Comparison of ENCODE assay signal across 8 cellular contexts in the genomic region with DNA sequence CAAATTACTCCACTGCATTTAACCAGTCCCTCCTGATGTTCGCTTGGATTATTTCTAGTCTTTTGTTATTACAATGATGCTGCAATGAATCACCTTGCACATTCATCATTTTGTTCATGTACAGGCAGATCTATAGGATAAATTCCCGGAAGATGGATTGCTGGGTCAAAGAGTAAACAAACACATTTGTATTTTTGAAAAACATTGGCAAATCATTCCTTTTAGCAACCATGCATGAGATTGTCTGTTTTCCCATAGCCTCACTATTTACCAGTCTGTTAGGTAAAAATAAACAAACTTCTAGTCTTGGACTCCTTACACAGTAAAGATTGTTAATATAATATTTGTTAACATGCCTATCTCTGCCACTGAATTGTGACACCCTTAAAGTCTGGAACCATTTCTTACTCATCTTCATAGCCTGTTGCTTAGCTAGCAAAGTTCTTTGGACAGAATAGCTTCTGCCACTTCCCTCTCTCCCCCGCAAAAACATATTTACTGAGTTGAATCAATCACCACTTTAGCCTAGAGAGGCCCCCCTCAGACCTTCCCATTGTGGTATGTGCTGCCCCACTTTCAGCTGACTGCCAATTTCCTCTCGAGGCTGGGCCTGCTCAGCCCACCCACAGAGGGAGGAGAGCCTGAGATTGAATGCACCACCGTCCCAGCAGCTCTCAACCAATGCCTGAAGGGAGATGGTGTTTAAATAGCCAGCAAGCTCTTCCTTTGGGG.
A peak's percentile ranks its signal among the peaks of the same experiment; 100 is the strongest.
DNase-seq lines count a peak whose midpoint lies in the region; ATAC-seq, FAIRE-seq and TF ChIP-seq lines count a peak whose summit lies in the region.

No MANE protein-coding gene starts in this region.

- H3K27ac ChIP-seq in endothelial cell of umbilical vein (ENCODE audit: insufficient read depth, low read depth, low read length) (peak overlapping the region; percentile 68), dorsolateral prefrontal cortex (no peak overlapping the region)

- H3K4me2 ChIP-seq in endothelial cell of umbilical vein (ENCODE audit: insufficient read depth, low read length): peak overlapping the region; percentile 55

- H3K27me3 ChIP-seq in endothelial cell of umbilical vein (ENCODE audit: control insufficient read depth in 2 of 2, insufficient read depth in 2 of 2, low read length in 2 of 2) (no peaks in the 10 kb centered on the region), dorsolateral prefrontal cortex (peaks cover 0 to 33% (median 5%) of the 10 kb centered on the region in 45 donors)

- peak overlapping the region; percentile 63 for H3K9ac ChIP-seq in endothelial cell of umbilical vein (replicated peaks; ENCODE audit: extremely low read depth, insufficient read depth, low read length)

- in situ Hi-C loops in GM13977 (cut with MboI; ENCODE audit: low pct_unique_long_range_greater_than_20kb, low sequenced_read_pairs, unreplicated experiment): no loop called here

- no peaks in the 10 kb centered on the region for H3K9me1 ChIP-seq in endothelial cell of umbilical vein (replicated peaks; ENCODE audit: control insufficient read depth, extremely low read depth, insufficient read depth, low read length)

- POLR2A ChIA-PET in endothelial cell of umbilical vein (lab: Charles Lee): interaction anchor here (0.9 kb wide), 1 partner anchor 450 kb away, joined by 3 read pairs; no protein-coding TSS in a partner anchor

- TSS peak; percentile 30 for BruUV-seq in endothelial cell of umbilical vein (replicated peaks; lab: Mats Ljungman, UMichigan)

- CTCF ChIA-PET in endothelial cell of umbilical vein (lab: Charles Lee): interaction anchor here (1.4 to 1.9 kb wide), 3 partner anchors 10 to 481 kb away, joined by 4 to 5 read pairs (median 4); no protein-coding TSS in a partner anchor

- dilution Hi-C loops in endothelial cell of umbilical vein (cut with MboI; ENCODE audit: extremely low pct_ligation_motif_present, low sequenced_read_pairs): no loop called here

- no peaks in the 10 kb centered on the region for H4K20me1 ChIP-seq in endothelial cell of umbilical vein (replicated peaks; ENCODE audit: control insufficient read depth, extremely low read depth, insufficient read depth, low read length)

- H3K79me2 ChIP-seq in endothelial cell of umbilical vein (ENCODE audit: control insufficient read depth, insufficient read depth, low read length): no peaks in the 10 kb centered on the region

- DNase-seq in GM13977 (ENCODE audit: low spot score) (peak; percentile 18), NCI-H345 (lab: John Stamatoyannopoulos, UW) (peak; percentile 75), endothelial cell of umbilical vein (ENCODE audit: low read depth, low spot score) (peak; percentile 76), skeletal muscle cell (ENCODE audit: low read depth) (peak; percentile 85), dorsolateral prefrontal cortex (no peak)

- ATAC-seq in HG03442 (IDR thresholded peaks at IDR 0.05; ENCODE audit: unreplicated experiment) (no peak), HG02884 (IDR thresholded peaks at IDR 0.05; ENCODE audit: unreplicated experiment) (no peak), GM19035 (IDR thresholded peaks at IDR 0.05; ENCODE audit: unreplicated experiment) (no peak)

- no peaks in the 10 kb centered on the region for H3K36me3 ChIP-seq in endothelial cell of umbilical vein (ENCODE audit: control insufficient read depth in 2 of 2, extremely low read depth in 1 of 2, insufficient read depth in 2 of 2, low read length in 2 of 2)

- H3K9me3 ChIP-seq in endothelial cell of umbilical vein (replicated peaks; ENCODE audit: control insufficient read depth, insufficient read depth, low read length): no peaks in the 10 kb centered on the region

- FAIRE-seq in endothelial cell of umbilical vein (lab: Jason Lieb, UNC): peak; percentile 88

- no peak overlapping the region for H3K4me3 ChIP-seq in endothelial cell of umbilical vein (replicated peaks in 1 of 3; ENCODE audit: insufficient read depth in 1 of 3, low read depth in 1 of 3, low read length in 3 of 3)
- no peak overlapping the region for H3K4me3 ChIP-seq in skeletal muscle cell (ENCODE audit: low read depth, low read length)
- H3K4me3 ChIP-seq in dorsolateral prefrontal cortex: no peak overlapping the region

- H2AFZ ChIP-seq in endothelial cell of umbilical vein (ENCODE audit: low read depth, low read length): peak overlapping the region; percentile 5

- intact Hi-C loops in endothelial cell of umbilical vein (cut with micrococcal nuclease): loop anchor here (1.0 to 5.0 kb wide), 3 partner anchors 29 to 450 kb away; no protein-coding TSS in a partner anchor
- intact Hi-C loops in dorsolateral prefrontal cortex (cut with DNase I): no loop called here

- H3K4me1 ChIP-seq in endothelial cell of umbilical vein (ENCODE audit: control insufficient read depth, extremely low read depth, insufficient read depth, low read length): peaks cover 30% of the 10 kb centered on the region

- TF ChIP-seq POLR2A in endothelial cell of umbilical vein (IDR thresholded peaks at IDR 0.05; ENCODE audit: low read depth, low read length): no peak

- TF ChIP-seq CTCF in GM13977 (IDR thresholded peaks at IDR 0.05; ENCODE audit: extremely low read depth, insufficient read depth, missing control alignments) (peak; percentile 12), endothelial cell of umbilical vein (IDR thresholded peaks at IDR 0.05; ENCODE audit: extremely low read depth in 1 of 2, insufficient read depth in 1 of 2, low read depth in 1 of 2, low read length in 2 of 2) (no peak), dorsolateral prefrontal cortex (IDR thresholded peaks at IDR 0.05 in 54 of 56, conservative IDR thresholded peaks at IDR 0.05 in 2 of 56; ENCODE audit: low read depth in 1 of 56, partially characterized antibody in 56 of 56) (no peak)

TF ChIP-seq in endothelial cell of umbilical vein, 7 proteins besides CTCF, POLR2A, EP300 and RAD21:
- peak; percentile 73 for TF ChIP-seq GATA2 (IDR thresholded peaks at IDR 0.05; ENCODE audit: insufficient read depth, insufficient read length, low read depth, low read length)
- TF ChIP-seq EZH2 (IDR thresholded peaks at IDR 0.05; ENCODE audit: borderline replicate concordance, low read depth, low read length, severe bottlenecking): no peak
- peak; percentile 86 for TF ChIP-seq JUN (IDR thresholded peaks at IDR 0.05; ENCODE audit: borderline replicate concordance, insufficient read depth, insufficient read length, low read depth)
- TF ChIP-seq, protein P1, sequence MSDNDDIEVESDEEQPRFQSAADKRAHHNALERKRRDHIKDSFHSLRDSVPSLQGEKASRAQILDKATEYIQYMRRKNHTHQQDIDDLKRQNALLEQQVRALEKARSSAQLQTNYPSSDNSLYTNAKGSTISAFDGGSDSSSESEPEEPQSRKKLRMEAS (IDR thresholded peaks at IDR 0.05; ENCODE audit: insufficient read depth, insufficient read length): no peak
- TF ChIP-seq FOS (IDR thresholded peaks at IDR 0.05; ENCODE audit: borderline replicate concordance, insufficient read depth, low read length): peak; percentile 93
- no peak for TF ChIP-seq MYC (IDR thresholded peaks at IDR 0.05; ENCODE audit: low read depth, low read length)
- TF ChIP-seq POLR2AphosphoS5 (IDR thresholded peaks at IDR 0.05; ENCODE audit: insufficient read depth, low read depth, low read length): no peak

Comparison
In these comparisons a context has a peak if more than half of its experiments do, and no peak if none do; other contexts are left out.
1. DNase-seq: peak in GM13977 (single experiment), NCI-H345 (single experiment), endothelial cell of umbilical vein (single experiment) and skeletal muscle cell (single experiment); none in dorsolateral prefrontal cortex (0 of 10).